In genomic region chr10:21311426-21311825, GRCh38 we compare ENCODE assay signal across 17 cellular contexts.
DNase-seq lines count a peak whose midpoint lies in the region; ATAC-seq and TF ChIP-seq lines count a peak whose summit lies in the region.
"Had no signal": no experiment of that assay in that cellular context is flagged by ENCODE, and none has a peak within 500 bp of the region (broad histone marks: within the 10 kb centered on the region; RNA-seq: fewer than 3 reads in every experiment).

No MANE protein-coding gene starts in this region.

- H4K12ac ChIP-seq in trophoblast cell (ENCODE audit: low read depth, low read length) = no peak overlapping the region

- CTCF ChIA-PET in Panc1 (lab: Charles Lee) = interaction anchor here (0.5 to 0.6 kb wide), 2 partner anchors 220 to 277 kb away, joined by 7 to 10 read pairs; no protein-coding TSS in a partner anchor

- no peaks in the 10 kb centered on the region for H3K27me3 ChIP-seq in Panc1 (ENCODE audit: control insufficient read depth, insufficient read depth, low read length)
- H3K27me3 ChIP-seq in trophoblast cell (ENCODE audit: insufficient read depth, low read length) = no peaks in the 10 kb centered on the region
- no peaks in the 10 kb centered on the region for H3K27me3 ChIP-seq in esophagus squamous epithelium
- H3K27me3 ChIP-seq: BLaER1 treated with 17β-estradiol and CSF1 and Interleukin-3, amounts not matched to agents 10 nM and 100 nM had no signal

- no peak overlapping the region for H3K4me3 Mint-ChIP-seq in mesothelial cell of epicardium
- H3K4me3 Mint-ChIP-seq: B cell; CD4-positive, alpha-beta T cell; CD8-positive, alpha-beta T cell had no signal

- in situ Hi-C loops in Panc1 (cut with HindIII; ENCODE audit: low pct_unique_long_range_greater_than_20kb, low sequenced_read_pairs) = no loop called here

- no peaks in the 10 kb centered on the region for H3K27me3 Mint-ChIP-seq in mesothelial cell of epicardium (ENCODE audit: low read depth)
- H3K27me3 Mint-ChIP-seq: B cell had no signal

- no peak overlapping the region for H4K91ac ChIP-seq in trophoblast cell (ENCODE audit: low read depth, low read length)

- no peak overlapping the region for H2AFZ ChIP-seq in trophoblast cell (ENCODE audit: insufficient read depth, low read length, poor library complexity)

- H3K27ac Mint-ChIP-seq in mesothelial cell of epicardium = peak overlapping the region; percentile 73
- H3K27ac Mint-ChIP-seq: B cell; CD4-positive, alpha-beta T cell; CD8-positive, alpha-beta T cell had no signal

- TF ChIP-seq POLR2A in esophagus squamous epithelium (IDR thresholded peaks at IDR 0.05) = no peak

- H3K4me1 Mint-ChIP-seq in mesothelial cell of epicardium = peaks cover 42% of the 10 kb centered on the region
- H3K4me1 Mint-ChIP-seq: B cell had no signal

- peak overlapping the region; percentile 54 for H2AK5ac ChIP-seq in trophoblast cell (ENCODE audit: low read length)

- H3K23ac ChIP-seq in trophoblast cell (ENCODE audit: low read length) = no peak overlapping the region

- intact Hi-C loops in Panc1 (cut with micrococcal nuclease; ENCODE audit: unreplicated experiment) = no loop called here
- intact Hi-C loops in esophagus squamous epithelium (cut with DNase I) = no loop called here

- peaks cover 23% of the 10 kb centered on the region for H3K79me1 ChIP-seq in trophoblast cell (ENCODE audit: low read length)

- no peaks in the 10 kb centered on the region for H3K9me3 Mint-ChIP-seq in mesothelial cell of epicardium
- H3K9me3 Mint-ChIP-seq: CD4-positive, alpha-beta T cell; CD8-positive, alpha-beta T cell had no signal

- WGBS in trophoblast cell (ENCODE audit: extremely low coverage, insufficient coverage, insufficient read length) = no CpG with 5 or more reads among the region's 6 CpGs
- 81 to 93% methylated on average over 6 of the region's 6 CpGs for WGBS in esophagus squamous epithelium, 2 donors

- no peak overlapping the region for H3K4ac ChIP-seq in trophoblast cell (ENCODE audit: low read depth, low read length)

- H2BK5ac ChIP-seq in trophoblast cell (ENCODE audit: low read depth, low read length, poor library complexity) = no peak overlapping the region

- H3K9ac ChIP-seq in trophoblast cell (ENCODE audit: low read length) = no peak overlapping the region
- H3K9ac ChIP-seq: BLaER1 treated with 17β-estradiol and CSF1 and Interleukin-3, amounts not matched to agents 10 nM and 100 nM had no signal

- no peaks in the 10 kb centered on the region for H3K36me3 Mint-ChIP-seq in mesothelial cell of epicardium
- H3K36me3 Mint-ChIP-seq: CD8-positive, alpha-beta T cell had no signal

- H3K36me3 ChIP-seq in Panc1 (ENCODE audit: control insufficient read depth, insufficient read depth, low read length) (no peaks in the 10 kb centered on the region), trophoblast cell (ENCODE audit: control insufficient read depth in 1 of 2, insufficient read depth in 2 of 2, low read length in 2 of 2) (no peaks in the 10 kb centered on the region), esophagus squamous epithelium (no peaks in the 10 kb centered on the region)
- H3K36me3 ChIP-seq: BLaER1 treated with 17β-estradiol and CSF1 and Interleukin-3, amounts not matched to agents 10 nM and 100 nM had no signal

- no peak overlapping the region for H3K14ac ChIP-seq in trophoblast cell (ENCODE audit: low read length)

- H3K4me2 ChIP-seq in trophoblast cell (ENCODE audit: low read length) = no peak overlapping the region
- H3K4me2 ChIP-seq: A549; BLaER1 treated with 17β-estradiol and CSF1 and Interleukin-3, amounts not matched to agents 10 nM and 100 nM had no signal

- H3K9me3 ChIP-seq in Panc1 (ENCODE audit: control insufficient read depth, insufficient read depth, low read depth, low read length) (no peaks in the 10 kb centered on the region), trophoblast cell (ENCODE audit: insufficient read depth, low read depth, low read length) (no peaks in the 10 kb centered on the region), esophagus squamous epithelium (no peaks in the 10 kb centered on the region)
- H3K9me3 ChIP-seq: A549; BLaER1 treated with 17β-estradiol and CSF1 and Interleukin-3, amounts not matched to agents 10 nM and 100 nM; Caco-2 had no signal

- ATAC-seq in Panc1 (no peak), HG02610 (IDR thresholded peaks at IDR 0.05; ENCODE audit: unreplicated experiment) (no peak)
- ATAC-seq: A549; CD8-positive, alpha-beta T cell had no signal

- BruUV-seq in Panc1 (replicated peaks; lab: Mats Ljungman, UMichigan) = no TSS peak

- DNase-seq in Panc1 (ENCODE audit: low read depth, low spot score) (no peak), mesothelial cell of epicardium (ENCODE audit: low spot score in 2 of 2, unreplicated experiment in 2 of 2) (no peak), trophoblast cell (peak; percentile 66 to 90), esophagus squamous epithelium (lab: John Stamatoyannopoulos, UW) (no peak)
- DNase-seq: AML-193; Caco-2; Calu3; CD4-positive, alpha-beta T cell; CD8-positive, alpha-beta T cell; DMS79 treated with DMSO at 0.1 percent for 48 hours; GF-D8 had no signal

- H3K79me2 ChIP-seq in trophoblast cell (ENCODE audit: control insufficient read depth, insufficient read depth, low read length, poor library complexity) = peaks cover 4% of the 10 kb centered on the region

- TF ChIP-seq CTCF in Panc1 (IDR thresholded peaks at IDR 0.05) (no peak), mesothelial cell of epicardium (IDR thresholded peaks at IDR 0.05; ENCODE audit: unreplicated experiment) (no peak), esophagus squamous epithelium (IDR thresholded peaks at IDR 0.05) (no peak)

- POLR2A ChIA-PET in Panc1 (lab: Charles Lee) = interaction anchor here (0.6 to 0.7 kb wide), 2 partner anchors 136 to 221 kb away, joined by 7 to 9 read pairs; no protein-coding TSS in a partner anchor

- peak overlapping the region; percentile 82 for H3K27ac ChIP-seq in Panc1 (ENCODE audit: low read length)
- H3K27ac ChIP-seq in trophoblast cell (ENCODE audit: low read depth, low read length) = no peak overlapping the region
- H3K27ac ChIP-seq in esophagus squamous epithelium = no peak overlapping the region
- H3K27ac ChIP-seq: 22Rv1; BLaER1 treated with 17β-estradiol and CSF1 and Interleukin-3, amounts not matched to agents 10 nM and 100 nM; C4-2B had no signal

- H3K4me1 ChIP-seq in Panc1 (ENCODE audit: control insufficient read depth, insufficient read depth, low read length) (peaks cover 25% of the 10 kb centered on the region), trophoblast cell (ENCODE audit: control insufficient read depth in 1 of 2, insufficient read depth in 2 of 2, low read length in 2 of 2) (peaks cover 16 to 19% of the 10 kb centered on the region in 2 experiments), esophagus squamous epithelium (peaks cover 22 to 24% (median 22%) of the 10 kb centered on the region in 3 donors)
- H3K4me1 ChIP-seq: BLaER1 treated with 17β-estradiol and CSF1 and Interleukin-3, amounts not matched to agents 10 nM and 100 nM had no signal

- no peak overlapping the region for H2BK12ac ChIP-seq in trophoblast cell (ENCODE audit: low read length)

- H3K4me3 ChIP-seq in Panc1 (ENCODE audit: low read depth in 2 of 2, low read length in 2 of 2) = no peak overlapping the region
- H3K4me3 ChIP-seq in trophoblast cell (ENCODE audit: low read depth, low read length) = no peak overlapping the region
- H3K4me3 ChIP-seq in esophagus squamous epithelium = no peak overlapping the region
- H3K4me3 ChIP-seq: A549; BLaER1 treated with 17β-estradiol and CSF1 and Interleukin-3, amounts not matched to agents 10 nM and 100 nM had no signal

- H3K18ac ChIP-seq in trophoblast cell (ENCODE audit: low read length) = no peak overlapping the region

- H4K8ac ChIP-seq in trophoblast cell (ENCODE audit: low read depth, low read length) = no peak overlapping the region

- H2BK120ac ChIP-seq in trophoblast cell (ENCODE audit: insufficient read depth, low read length, poor library complexity) = no peak overlapping the region

Comparison
In these comparisons a context has a peak if more than half of its experiments do, and no peak if none do; other contexts are left out.
1. DNase-seq: peak in trophoblast cell (2 of 2); none in Panc1 (single experiment), mesothelial cell of epicardium (0 of 2) and esophagus squamous epithelium (single experiment).